Comparison of ENCODE assay signal across 10 cellular contexts in genomic region chr4:121656269-121656641, GRCh38. TPM values are rescaled to one million over a fixed set of nuclear protein-coding genes. Genes with fewer than 3 reads are reported as not detected.
A peak's percentile ranks its signal among the peaks of the same experiment; 100 is the strongest.
DNase-seq lines count a peak whose midpoint lies in the region; ATAC-seq and TF ChIP-seq lines count a peak whose summit lies in the region.
"Had no signal": no experiment of that assay in that cellular context is flagged by ENCODE, and none has a peak within 500 bp of the region (broad histone marks: within the 10 kb centered on the region; RNA-seq: fewer than 3 reads in every experiment).

No MANE protein-coding gene starts in this region.

- H3K27ac ChIP-seq in OCI-LY3 (ENCODE audit: low read length) (no peak overlapping the region), suprapubic skin (no peak overlapping the region)

- H3K4me3 ChIP-seq in OCI-LY3 (ENCODE audit: low read length) (peak overlapping the region; percentile 62), suprapubic skin (no peak overlapping the region)

- WGBS in suprapubic skin: 41% methylated on average over 5 of the region's 5 CpGs

- H3K9me3 Mint-ChIP-seq in activated naive CD8-positive, alpha-beta T cell treated with anti-CD3 and anti-CD28 coated beads for 36 hours: no peaks in the 10 kb centered on the region
- H3K9me3 Mint-ChIP-seq in activated naive CD8-positive, alpha-beta T cell treated with anti-CD3 and anti-CD28 coated beads, Interleukin-2, amount 50 U/mL, for 24 hours: no peaks in the 10 kb centered on the region
- no peaks in the 10 kb centered on the region for H3K9me3 Mint-ChIP-seq in activated T-helper 1 cell treated with anti-CD3 and anti-CD28 coated beads, Interleukin-12 subunit alpha, Interleukin-12 subunit beta, Interleukin-2, Interleukin-4 antibody, amounts not matched to agents 30 ng/mL and 10 ng/mL and 1 ng/mL, durations not matched to agents 14 hours and 24 hours and 36 hours
- H3K9me3 Mint-ChIP-seq: dendritic cell treated with granulocyte-macrophage colony-stimulating factor and Interleukin-4, amounts not matched to agents 40 ng/mL and 50 ng/mL, for 4 days had no signal

- H3K27me3 Mint-ChIP-seq in activated naive CD8-positive, alpha-beta T cell treated with anti-CD3 and anti-CD28 coated beads for 36 hours: peaks cover 5% of the 10 kb centered on the region
- peaks cover 4% of the 10 kb centered on the region for H3K27me3 Mint-ChIP-seq in activated naive CD8-positive, alpha-beta T cell treated with anti-CD3 and anti-CD28 coated beads, Interleukin-2, amount 50 U/mL, for 24 hours
- peaks cover 13% of the 10 kb centered on the region for H3K27me3 Mint-ChIP-seq in activated T-helper 1 cell treated with anti-CD3 and anti-CD28 coated beads, Interleukin-12 subunit alpha, Interleukin-12 subunit beta, Interleukin-2, Interleukin-4 antibody, amounts not matched to agents 30 ng/mL and 10 ng/mL and 1 ng/mL, durations not matched to agents 14 hours and 24 hours and 36 hours (ENCODE audit: insufficient read depth)
- H3K27me3 Mint-ChIP-seq: dendritic cell treated with granulocyte-macrophage colony-stimulating factor and Interleukin-4, amounts not matched to agents 40 ng/mL and 50 ng/mL, for 4 days had no signal

- no peaks in the 10 kb centered on the region for H3K36me3 Mint-ChIP-seq in activated naive CD8-positive, alpha-beta T cell treated with anti-CD3 and anti-CD28 coated beads for 36 hours
- no peaks in the 10 kb centered on the region for H3K36me3 Mint-ChIP-seq in activated naive CD8-positive, alpha-beta T cell treated with anti-CD3 and anti-CD28 coated beads, Interleukin-2, amount 50 U/mL, for 24 hours (ENCODE audit: low read depth)
- no peaks in the 10 kb centered on the region for H3K36me3 Mint-ChIP-seq in activated T-helper 1 cell treated with anti-CD3 and anti-CD28 coated beads, Interleukin-12 subunit alpha, Interleukin-12 subunit beta, Interleukin-2, Interleukin-4 antibody, amounts not matched to agents 30 ng/mL and 10 ng/mL and 1 ng/mL, durations not matched to agents 14 hours and 24 hours and 36 hours (ENCODE audit: low read depth)

- no peaks in the 10 kb centered on the region for H3K4me1 Mint-ChIP-seq in activated naive CD8-positive, alpha-beta T cell treated with anti-CD3 and anti-CD28 coated beads for 36 hours
- no peaks in the 10 kb centered on the region for H3K4me1 Mint-ChIP-seq in activated naive CD8-positive, alpha-beta T cell treated with anti-CD3 and anti-CD28 coated beads, Interleukin-2, amount 50 U/mL, for 24 hours
- H3K4me1 Mint-ChIP-seq in activated T-helper 1 cell treated with anti-CD3 and anti-CD28 coated beads, Interleukin-12 subunit alpha, Interleukin-12 subunit beta, Interleukin-2, Interleukin-4 antibody, amounts not matched to agents 30 ng/mL and 10 ng/mL and 1 ng/mL, durations not matched to agents 14 hours and 24 hours and 36 hours (ENCODE audit: low read depth): no peaks in the 10 kb centered on the region

- H3K27me3 ChIP-seq in OCI-LY3 (ENCODE audit: low read depth, low read length): peaks cover 21% of the 10 kb centered on the region; the same call in 1 of the 2 replicates
- no peaks in the 10 kb centered on the region for H3K27me3 ChIP-seq in suprapubic skin

- H4K20me1 ChIP-seq in OCI-LY3 (ENCODE audit: insufficient read depth, low read length): 0 out of 2 replicates have a peak, but pooled peaks cover 4% of the 10 kb centered on the region

- H3K4me3 Mint-ChIP-seq in activated naive CD8-positive, alpha-beta T cell treated with anti-CD3 and anti-CD28 coated beads for 36 hours: no peak overlapping the region
- H3K4me3 Mint-ChIP-seq in activated naive CD8-positive, alpha-beta T cell treated with anti-CD3 and anti-CD28 coated beads, Interleukin-2, amount 50 U/mL, for 24 hours: no peak overlapping the region
- no peak overlapping the region for H3K4me3 Mint-ChIP-seq in activated T-helper 1 cell treated with anti-CD3 and anti-CD28 coated beads, Interleukin-12 subunit alpha, Interleukin-12 subunit beta, Interleukin-2, Interleukin-4 antibody, amounts not matched to agents 30 ng/mL and 10 ng/mL and 1 ng/mL, durations not matched to agents 14 hours and 24 hours and 36 hours
- H3K4me3 Mint-ChIP-seq: dendritic cell treated with granulocyte-macrophage colony-stimulating factor and Interleukin-4, amounts not matched to agents 40 ng/mL and 50 ng/mL, for 4 days; stimulated activated naive B cell treated with anti-CD40 and anti-IgM and Interleukin-4, amounts not matched to agents 10 μg/mL and 1 μg/mL and 100 μg/mL, for 72 hours had no signal

- ATAC-seq in activated naive CD8-positive, alpha-beta T cell treated with anti-CD3 and anti-CD28 coated beads, Interleukin-2, amount 50 U/mL, for 24 hours: no peak
- peak; percentile 48 for ATAC-seq in HG03159 (IDR thresholded peaks at IDR 0.05; ENCODE audit: unreplicated experiment)

- H3K9ac ChIP-seq in OCI-LY3 (ENCODE audit: low read length): no peak overlapping the region

- H3K79me2 ChIP-seq in OCI-LY3 (ENCODE audit: low read length): no peaks in the 10 kb centered on the region

- peak; percentile 61 for TF ChIP-seq CTCF in OCI-LY3 (IDR thresholded peaks at IDR 0.05; ENCODE audit: low read depth, low read length)
- TF ChIP-seq CTCF in suprapubic skin (IDR thresholded peaks at IDR 0.05): peak in 1 of 2 donors; percentile 15

- no peak for TF ChIP-seq POLR2A in suprapubic skin (IDR thresholded peaks at IDR 0.05)

- no peak overlapping the region for H3K27ac Mint-ChIP-seq in activated naive CD8-positive, alpha-beta T cell treated with anti-CD3 and anti-CD28 coated beads for 36 hours
- H3K27ac Mint-ChIP-seq in activated naive CD8-positive, alpha-beta T cell treated with anti-CD3 and anti-CD28 coated beads, Interleukin-2, amount 50 U/mL, for 24 hours: no peak overlapping the region
- no peak overlapping the region for H3K27ac Mint-ChIP-seq in activated T-helper 1 cell treated with anti-CD3 and anti-CD28 coated beads, Interleukin-12 subunit alpha, Interleukin-12 subunit beta, Interleukin-2, Interleukin-4 antibody, amounts not matched to agents 30 ng/mL and 10 ng/mL and 1 ng/mL, durations not matched to agents 14 hours and 24 hours and 36 hours
- H3K27ac Mint-ChIP-seq: dendritic cell treated with granulocyte-macrophage colony-stimulating factor and Interleukin-4, amounts not matched to agents 40 ng/mL and 50 ng/mL, for 4 days; stimulated activated naive B cell treated with anti-CD40 and anti-IgM and Interleukin-4, amounts not matched to agents 10 μg/mL and 1 μg/mL and 100 μg/mL, for 72 hours had no signal

- intact Hi-C loops in activated T-helper 1 cell treated with anti-CD3 and anti-CD28 coated beads, Interleukin-12 subunit alpha, Interleukin-12 subunit beta, Interleukin-2, Interleukin-4 antibody, amounts not matched to agents 30 ng/mL and 10 ng/mL and 1 ng/mL, durations not matched to agents 14 hours and 24 hours and 36 hours (cut with micrococcal nuclease): loop anchor here (1.0 kb wide), 3 partner anchors 172 to 285 kb away; no protein-coding TSS in a partner anchor

- peak overlapping the region; percentile 60 for H3K4me2 ChIP-seq in OCI-LY3 (ENCODE audit: low read length)

- TF ChIP-seq EP300 in suprapubic skin (IDR thresholded peaks at IDR 0.05): no peak

- H2AFZ ChIP-seq in OCI-LY3 (ENCODE audit: low read depth, low read length): peak overlapping the region; percentile 42; the same call in 1 of the 2 replicates

- H3K9me3 ChIP-seq in OCI-LY3 (ENCODE audit: insufficient read depth, low read length) (no peaks in the 10 kb centered on the region), suprapubic skin (no peaks in the 10 kb centered on the region)

- peak; percentile 5 for DNase-seq in activated naive CD8-positive, alpha-beta T cell treated with anti-CD3 and anti-CD28 coated beads for 36 hours
- no peak for DNase-seq in activated naive CD8-positive, alpha-beta T cell treated with anti-CD3 and anti-CD28 coated beads, Interleukin-2, amount 50 U/mL, for 24 hours
- DNase-seq in dedifferentiated amniotic fluid mesenchymal stem cell (ENCODE audit: extremely low spot score): peak; percentile 41
- DNase-seq in lung microvascular endothelial cell (ENCODE audit: low read depth in 2 of 2): peak; percentile 86 to 92
- no peak for DNase-seq in activated T-helper 1 cell treated with anti-CD3 and anti-CD28 coated beads, Interleukin-12 subunit alpha, Interleukin-12 subunit beta, Interleukin-2, Interleukin-4 antibody, amounts not matched to agents 30 ng/mL and 10 ng/mL and 1 ng/mL, durations not matched to agents 14 hours and 24 hours and 36 hours (ENCODE audit: low spot score)
- no peak for DNase-seq in suprapubic skin (ENCODE audit: low spot score in 2 of 2)
- DNase-seq: stimulated activated naive B cell treated with anti-CD40 and anti-IgM and Interleukin-4, amounts not matched to agents 10 μg/mL and 1 μg/mL and 100 μg/mL, for 72 hours had no signal

- peaks cover 28% of the 10 kb centered on the region for H3K4me1 ChIP-seq in OCI-LY3 (ENCODE audit: low read length)
- no peaks in the 10 kb centered on the region for H3K4me1 ChIP-seq in suprapubic skin

- no peaks in the 10 kb centered on the region for H3K36me3 ChIP-seq in OCI-LY3 (replicated peaks; ENCODE audit: low read depth, low read length)
- H3K36me3 ChIP-seq in suprapubic skin: no peaks in the 10 kb centered on the region

RNA-seq across cellular contexts. Expression of gene ANXA5, which starts 40.5 kb away (rescaled TPM):
- 10 to 100 TPM; 58.0 to 60.0 TPM for total RNA-seq in activated naive CD8-positive, alpha-beta T cell treated with anti-CD3 and anti-CD28 coated beads for 36 hours
- 364 and 402 TPM in 2 replicates for total RNA-seq in lung microvascular endothelial cell
- 128 and 131 TPM in 2 replicates for total RNA-seq in activated T-helper 1 cell treated with anti-CD3 and anti-CD28 coated beads, Interleukin-12 subunit alpha, Interleukin-12 subunit beta, Interleukin-2, Interleukin-4 antibody, amounts not matched to agents 30 ng/mL and 10 ng/mL and 1 ng/mL, durations not matched to agents 14 hours and 24 hours and 36 hours
- total RNA-seq in suprapubic skin: 100 to 1,000 TPM; 101 to 107 (median 102) TPM

Comparison
In these comparisons a context has a peak if more than half of its experiments do, and no peak if none do; other contexts are left out.
1. DNase-seq: peak in activated naive CD8-positive, alpha-beta T cell treated with anti-CD3 and anti-CD28 coated beads for 36 hours (single experiment), dedifferentiated amniotic fluid mesenchymal stem cell (single experiment) and lung microvascular endothelial cell (2 of 2); none in activated naive CD8-positive, alpha-beta T cell treated with anti-CD3 and anti-CD28 coated beads, Interleukin-2, amount 50 U/mL, for 24 hours (single experiment), activated T-helper 1 cell treated with anti-CD3 and anti-CD28 coated beads, Interleukin-12 subunit alpha, Interleukin-12 subunit beta, Interleukin-2, Interleukin-4 antibody, amounts not matched to agents 30 ng/mL and 10 ng/mL and 1 ng/mL, durations not matched to agents 14 hours and 24 hours and 36 hours (single experiment) and suprapubic skin (0 of 2).